9 cellular contexts compared by ENCODE assay signal in the genomic region with DNA sequence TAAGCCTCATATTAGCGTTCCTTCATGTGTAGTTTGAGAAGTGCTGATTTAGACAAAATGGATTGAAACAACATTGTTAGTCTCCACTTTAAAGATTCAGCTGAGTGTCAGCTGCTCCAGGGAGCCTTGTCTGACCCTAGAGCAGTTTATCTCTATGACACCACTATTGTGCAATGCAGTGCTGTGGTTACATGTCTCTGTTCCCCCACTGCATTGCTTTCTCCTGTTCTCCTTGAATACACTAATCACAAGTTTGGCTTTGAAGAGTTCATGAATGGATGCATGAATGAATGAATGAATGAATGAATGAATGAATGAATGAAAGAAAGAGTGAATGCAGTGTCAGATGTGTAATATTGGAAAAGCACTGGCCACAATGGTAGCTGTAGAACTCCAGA. TPM values are rescaled to one million over a fixed set of nuclear protein-coding genes. Genes with fewer than 3 reads are reported as not detected.
DNase-seq lines count a peak whose midpoint lies in the region; ATAC-seq, FAIRE-seq and TF ChIP-seq lines count a peak whose summit lies in the region.
"Had no signal": no experiment of that assay in that cellular context is flagged by ENCODE, and none has a peak within 500 bp of the region (broad histone marks: within the 10 kb centered on the region; RNA-seq: fewer than 3 reads in every experiment).

No MANE protein-coding gene starts in this region.

- no peak overlapping the region for H3K4me3 Mint-ChIP-seq in T-cell
- H3K4me3 Mint-ChIP-seq: naive thymus-derived CD8-positive, alpha-beta T cell had no signal

- peak overlapping the region; percentile 55 for H3K4me2 ChIP-seq in skeletal muscle satellite cell (ENCODE audit: low read length)

- POLR2A ChIA-PET in T-cell (lab: Charles Lee) = no interaction called here

- peak overlapping the region; percentile 74 for H3K27ac ChIP-seq in HUES48 (ENCODE audit: low read depth, low read length)
- H3K27ac ChIP-seq in left ventricle myocardium inferior (replicated peaks) = peak overlapping the region; percentile 42

- H3K27me3 Mint-ChIP-seq in T-cell = no peaks in the 10 kb centered on the region
- H3K27me3 Mint-ChIP-seq: naive thymus-derived CD8-positive, alpha-beta T cell had no signal

- FAIRE-seq in frontal cortex (lab: Jason Lieb, UNC) = no peak

- H3K9me3 Mint-ChIP-seq in T-cell = peaks cover 3 to 8% (median 8%) of the 10 kb centered on the region in 3 donors

- CTCF ChIA-PET in T-cell (lab: Charles Lee) = interaction anchor here in 1 of 2 donors (0.9 kb wide), 1 partner anchor 13 kb away, joined by 3 read pairs; no protein-coding TSS in a partner anchor

- peaks cover 7 to 8% (median 7%) of the 10 kb centered on the region in 3 donors for H3K4me1 Mint-ChIP-seq in T-cell

- no peak for ATAC-seq in T-cell (replicated peaks in 1 of 4)
- ATAC-seq: naive thymus-derived CD8-positive, alpha-beta T cell had no signal

- H3K27me3 ChIP-seq in HUES48 (ENCODE audit: control insufficient read depth, insufficient read depth, low read length) (no peaks in the 10 kb centered on the region), adipocyte (replicated peaks; ENCODE audit: control insufficient read depth, insufficient read depth, low read length) (no peaks in the 10 kb centered on the region), left ventricle myocardium inferior (ENCODE audit: low read depth) (no peaks in the 10 kb centered on the region), skeletal muscle satellite cell (ENCODE audit: control insufficient read depth, insufficient read depth, low read length) (no peaks in the 10 kb centered on the region)

- peaks cover 15% of the 10 kb centered on the region for H3K4me1 ChIP-seq in HUES48 (ENCODE audit: control insufficient read depth, insufficient read depth, low read length)
- peaks cover 41% of the 10 kb centered on the region for H3K4me1 ChIP-seq in adipocyte (ENCODE audit: control insufficient read depth, insufficient read depth, low read length)
- H3K4me1 ChIP-seq in left ventricle myocardium inferior = peaks cover 40% of the 10 kb centered on the region
- H3K4me1 ChIP-seq in skeletal muscle satellite cell (ENCODE audit: control insufficient read depth, insufficient read depth, low read length) = peaks cover 32% of the 10 kb centered on the region

- H3K4me3 ChIP-seq in HUES48 (ENCODE audit: low read depth, low read length) = no peak overlapping the region
- no peak overlapping the region for H3K4me3 ChIP-seq in adipocyte (ENCODE audit: low read length)
- H3K4me3 ChIP-seq in left ventricle myocardium inferior = no peak overlapping the region
- H3K4me3 ChIP-seq in skeletal muscle satellite cell (ENCODE audit: low read length) = peak overlapping the region; percentile 6

- DNase-seq in adipocyte (ENCODE audit: low read depth) (peak; percentile 69), left ventricle myocardium inferior (no peak), T-cell (no peak), frontal cortex (ENCODE audit: low spot score in 2 of 2) (no peak)
- no peak for DNase-seq in activated naive CD4-positive, alpha-beta T cell treated with anti-CD3 and anti-CD28 coated beads, Interleukin-2, amount 50 U/mL, for 16 hours
- DNase-seq: naive thymus-derived CD8-positive, alpha-beta T cell; NCI-H2171 treated with DMSO at 0.1 percent for 48 hours had no signal

- no peaks in the 10 kb centered on the region for H3K36me3 Mint-ChIP-seq in T-cell

- intact Hi-C loops in left ventricle myocardium inferior (cut with micrococcal nuclease) = no loop called here

- H3K36me3 ChIP-seq in HUES48 (ENCODE audit: control insufficient read depth, insufficient read depth, low read length) (no peaks in the 10 kb centered on the region), adipocyte (ENCODE audit: control insufficient read depth, insufficient read depth, low read length, severe bottlenecking) (no peaks in the 10 kb centered on the region), left ventricle myocardium inferior (no peaks in the 10 kb centered on the region), skeletal muscle satellite cell (ENCODE audit: insufficient read depth, low read length) (no peaks in the 10 kb centered on the region)

- no peak overlapping the region for H3K9ac ChIP-seq in HUES48 (ENCODE audit: low read depth, low read length)
- no peak overlapping the region for H3K9ac ChIP-seq in adipocyte (ENCODE audit: low read length)
- peak overlapping the region; percentile 30 for H3K9ac ChIP-seq in skeletal muscle satellite cell (ENCODE audit: low read depth, low read length)

- H3K9me3 ChIP-seq in HUES48 (ENCODE audit: control insufficient read depth, insufficient read depth, low read length) (no peaks in the 10 kb centered on the region; the same call in 1 of the 2 replicates), adipocyte (ENCODE audit: control insufficient read depth, low read length) (peaks cover 13% of the 10 kb centered on the region), left ventricle myocardium inferior (replicated peaks) (peaks cover 7% of the 10 kb centered on the region), skeletal muscle satellite cell (replicated peaks; ENCODE audit: low read length) (peaks cover 10% of the 10 kb centered on the region)

- TF ChIP-seq CTCF in left ventricle myocardium inferior (IDR thresholded peaks at IDR 0.05; ENCODE audit: borderline replicate concordance) = no peak

- H3K27ac Mint-ChIP-seq in T-cell = no peak overlapping the region
- H3K27ac Mint-ChIP-seq: naive thymus-derived CD8-positive, alpha-beta T cell had no signal

RNA-seq across cellular contexts. Expression of gene GCG, which starts 38.3 kb away (rescaled TPM):
- total RNA-seq in left ventricle myocardium inferior = not detected
- total RNA-seq in skeletal muscle satellite cell (2012; rRNA removed) = not detected in 2 replicates
- total RNA-seq in T-cell = not detected
- total RNA-seq in frontal cortex = 0.41 TPM
- total RNA-seq: naive thymus-derived CD8-positive, alpha-beta T cell had no signal

RNA-seq across cellular contexts. Expression of gene DPP4, which starts 39.8 kb away (rescaled TPM):
- total RNA-seq in left ventricle myocardium inferior = 4.4 TPM
- 105 and 175 TPM in 2 replicates for total RNA-seq in skeletal muscle satellite cell (2012; rRNA removed)
- total RNA-seq in T-cell = 10 to 100 TPM; 30.1 to 47.7 (median 37.9) TPM
- 8.6 TPM for total RNA-seq in frontal cortex
